Comparison of ENCODE assay signal across 12 cellular contexts in genomic region chr13:97254809-97255208, GRCh38. TPM values are rescaled to one million over a fixed set of nuclear protein-coding genes. Genes with fewer than 3 reads are reported as not detected.
DNase-seq lines count a peak whose midpoint lies in the region; ATAC-seq and TF ChIP-seq lines count a peak whose summit lies in the region.
"Had no signal": no experiment of that assay in that cellular context is flagged by ENCODE, and none has a peak within 500 bp of the region (broad histone marks: within the 10 kb centered on the region; RNA-seq: fewer than 3 reads in every experiment).

No MANE protein-coding gene starts in this region.

- TF ChIP-seq POLR2A in upper lobe of left lung (IDR thresholded peaks at IDR 0.05): no peak

- peaks cover 3% of the 10 kb centered on the region for H3K79me1 ChIP-seq in neuronal stem cell (ENCODE audit: low read depth, low read length)

- no peak overlapping the region for H4K91ac ChIP-seq in neuronal stem cell (ENCODE audit: low read depth, low read length, poor library complexity)

- peak; percentile 17 for ATAC-seq in activated naive CD8-positive, alpha-beta T cell treated with anti-CD3 and anti-CD28 coated beads, Interleukin-2, amount 50 U/mL, for 24 hours
- ATAC-seq in upper lobe of left lung (ENCODE audit: low FRiP score in 2 of 2): no peak
- ATAC-seq in HG03469 (IDR thresholded peaks at IDR 0.05; ENCODE audit: unreplicated experiment): no peak
- ATAC-seq: pancreas had no signal

- no peak for TF ChIP-seq EP300 in upper lobe of left lung (IDR thresholded peaks at IDR 0.05)

- no peaks in the 10 kb centered on the region for H3K9me3 ChIP-seq in upper lobe of left lung
- H3K9me3 ChIP-seq in neuronal stem cell (replicated peaks in 1 of 2; ENCODE audit: control insufficient read depth in 2 of 2, insufficient read depth in 1 of 2, low read depth in 1 of 2, low read length in 2 of 2): no peaks in the 10 kb centered on the region
- H3K9me3 ChIP-seq: pancreas had no signal

- H3K27me3 ChIP-seq in upper lobe of left lung: no peaks in the 10 kb centered on the region
- no peaks in the 10 kb centered on the region for H3K27me3 ChIP-seq in neuronal stem cell (ENCODE audit: control insufficient read depth in 3 of 3, insufficient read depth in 3 of 3, low read depth in 1 of 3, low read length in 3 of 3)
- H3K27me3 ChIP-seq: pancreas had no signal

- H3K18ac ChIP-seq in neuronal stem cell (ENCODE audit: low read length): no peak overlapping the region

- no peak overlapping the region for H3K27ac Mint-ChIP-seq in activated naive CD8-positive, alpha-beta T cell treated with anti-CD3 and anti-CD28 coated beads, Interleukin-2, amount 50 U/mL, for 24 hours
- no peak overlapping the region for H3K27ac Mint-ChIP-seq in activated naive CD8-positive, alpha-beta T cell treated with anti-CD3 and anti-CD28 coated beads for 36 hours

- no peak overlapping the region for H3K4me2 ChIP-seq in neuronal stem cell (ENCODE audit: insufficient read depth, low read length, poor library complexity, severe bottlenecking)

- no peak overlapping the region for H2BK15ac ChIP-seq in neuronal stem cell (ENCODE audit: low read length)

- DNase-seq in activated naive CD8-positive, alpha-beta T cell treated with anti-CD3 and anti-CD28 coated beads, Interleukin-2, amount 50 U/mL, for 24 hours: no peak
- DNase-seq in activated naive CD8-positive, alpha-beta T cell treated with anti-CD3 and anti-CD28 coated beads for 36 hours: no peak
- peak; percentile 68 for DNase-seq in astrocyte of the hippocampus (ENCODE audit: low read depth, low spot score)
- DNase-seq in kidney tubule cell (ENCODE audit: low spot score): peak; percentile 92
- DNase-seq in upper lobe of left lung: no peak
- DNase-seq in activated gamma-delta T cell (lab: John Stamatoyannopoulos, UW): no peak
- DNase-seq in neuronal stem cell (ENCODE audit: low spot score): no peak
- DNase-seq: AML-193, NCI-H1092, pancreas had no signal

- H3K4ac ChIP-seq in neuronal stem cell (ENCODE audit: low read length): no peak overlapping the region

- H2BK120ac ChIP-seq in neuronal stem cell (ENCODE audit: low read depth, low read length): no peak overlapping the region

- H2BK12ac ChIP-seq in neuronal stem cell (ENCODE audit: low read length): no peak overlapping the region

- H3K9ac ChIP-seq in neuronal stem cell (ENCODE audit: low read depth, low read length, poor library complexity): no peak overlapping the region

- H3K4me3 ChIP-seq in upper lobe of left lung: no peak overlapping the region
- no peak overlapping the region for H3K4me3 ChIP-seq in neuronal stem cell (ENCODE audit: low read length in 2 of 2)
- H3K4me3 ChIP-seq: pancreas had no signal

- H3K4me1 ChIP-seq in upper lobe of left lung (peaks cover 60 to 84% (median 67%) of the 10 kb centered on the region in 4 donors), neuronal stem cell (ENCODE audit: control insufficient read depth in 2 of 2, insufficient read depth in 1 of 2, low read depth in 1 of 2, low read length in 2 of 2) (peaks cover 2 to 5% of the 10 kb centered on the region in 2 donors)

- H2BK5ac ChIP-seq in neuronal stem cell (ENCODE audit: low read length): no peak overlapping the region

- H4K8ac ChIP-seq in neuronal stem cell (ENCODE audit: low read depth, low read length): no peak overlapping the region

- H3K4me3 Mint-ChIP-seq in activated naive CD8-positive, alpha-beta T cell treated with anti-CD3 and anti-CD28 coated beads, Interleukin-2, amount 50 U/mL, for 24 hours: no peak overlapping the region
- H3K4me3 Mint-ChIP-seq in activated naive CD8-positive, alpha-beta T cell treated with anti-CD3 and anti-CD28 coated beads for 36 hours: no peak overlapping the region

- peaks cover 69% of the 10 kb centered on the region for H3K4me1 Mint-ChIP-seq in activated naive CD8-positive, alpha-beta T cell treated with anti-CD3 and anti-CD28 coated beads, Interleukin-2, amount 50 U/mL, for 24 hours
- H3K4me1 Mint-ChIP-seq in activated naive CD8-positive, alpha-beta T cell treated with anti-CD3 and anti-CD28 coated beads for 36 hours: peaks cover 57% of the 10 kb centered on the region

- no peaks in the 10 kb centered on the region for H3K36me3 ChIP-seq in upper lobe of left lung
- H3K36me3 ChIP-seq in neuronal stem cell (replicated peaks in 1 of 2; ENCODE audit: control insufficient read depth in 2 of 2, insufficient read depth in 2 of 2, low read length in 2 of 2): no peaks in the 10 kb centered on the region
- H3K36me3 ChIP-seq: pancreas had no signal

- H3K27ac ChIP-seq in upper lobe of left lung (peak overlapping the region; percentile 19 to 70 (median 52)), neuronal stem cell (replicated peaks; ENCODE audit: low read length) (no peak overlapping the region)
- H3K27ac ChIP-seq: VCaP had no signal

- no peak overlapping the region for H3K23ac ChIP-seq in neuronal stem cell (ENCODE audit: low read depth, low read length, poor library complexity)

- H2AFZ ChIP-seq in neuronal stem cell (ENCODE audit: low read length): no peak overlapping the region

- H2AK5ac ChIP-seq in neuronal stem cell (ENCODE audit: low read depth, low read length): no peak overlapping the region

- peaks cover 21% of the 10 kb centered on the region for H3K36me3 Mint-ChIP-seq in activated naive CD8-positive, alpha-beta T cell treated with anti-CD3 and anti-CD28 coated beads, Interleukin-2, amount 50 U/mL, for 24 hours (ENCODE audit: low read depth)
- H3K36me3 Mint-ChIP-seq in activated naive CD8-positive, alpha-beta T cell treated with anti-CD3 and anti-CD28 coated beads for 36 hours: peaks cover 31% of the 10 kb centered on the region

- H3K14ac ChIP-seq in neuronal stem cell (ENCODE audit: low read length): no peak overlapping the region

- WGBS in upper lobe of left lung, 2 donors: 84 to 87% methylated on average over 3 of the region's 3 CpGs
- no CpG with 5 or more reads among the region's 3 CpGs for WGBS in neuronal stem cell (ENCODE audit: extremely low coverage in 2 of 2, insufficient read length in 2 of 2, insufficient replicate concordance in 1 of 2), 2 donors

- TF ChIP-seq CTCF in upper lobe of left lung (IDR thresholded peaks at IDR 0.05): no peak

- no peaks in the 10 kb centered on the region for H3K27me3 Mint-ChIP-seq in activated naive CD8-positive, alpha-beta T cell treated with anti-CD3 and anti-CD28 coated beads, Interleukin-2, amount 50 U/mL, for 24 hours
- H3K27me3 Mint-ChIP-seq in activated naive CD8-positive, alpha-beta T cell treated with anti-CD3 and anti-CD28 coated beads for 36 hours: no peaks in the 10 kb centered on the region

- no peaks in the 10 kb centered on the region for H3K9me3 Mint-ChIP-seq in activated naive CD8-positive, alpha-beta T cell treated with anti-CD3 and anti-CD28 coated beads, Interleukin-2, amount 50 U/mL, for 24 hours
- peaks cover 4% of the 10 kb centered on the region for H3K9me3 Mint-ChIP-seq in activated naive CD8-positive, alpha-beta T cell treated with anti-CD3 and anti-CD28 coated beads for 36 hours

RNA-seq across cellular contexts. Expression of gene MBNL2, which starts 32.7 kb away (rescaled TPM):
- total RNA-seq in activated naive CD8-positive, alpha-beta T cell treated with anti-CD3 and anti-CD28 coated beads for 36 hours: 10 to 100 TPM; 12.5 to 13.6 TPM
- 10 to 100 TPM; 40.9 to 78.4 (median 51.3) TPM for total RNA-seq in upper lobe of left lung
- polyA plus RNA-seq in neuronal stem cell (2013, experiment 1 of 2): 19.1 TPM
- 22.7 TPM for polyA plus RNA-seq in neuronal stem cell (2013, experiment 2 of 2)

Comparison
In these comparisons a context has a peak if more than half of its experiments do, and no peak if none do; other contexts are left out.
1. DNase-seq: peak in astrocyte of the hippocampus (single experiment) and kidney tubule cell (single experiment); none in activated naive CD8-positive, alpha-beta T cell treated with anti-CD3 and anti-CD28 coated beads, Interleukin-2, amount 50 U/mL, for 24 hours (single experiment), activated naive CD8-positive, alpha-beta T cell treated with anti-CD3 and anti-CD28 coated beads for 36 hours (single experiment), upper lobe of left lung (0 of 2), activated gamma-delta T cell (single experiment) and neuronal stem cell (single experiment).